In genomic region chr22:23974343-23974742, GRCh38 we compare ENCODE assay signal across 8 cellular contexts. TPM values are rescaled to one million over a fixed set of nuclear protein-coding genes. Genes with fewer than 3 reads are reported as not detected.
DNase-seq lines count a peak whose midpoint lies in the region; ATAC-seq and TF ChIP-seq lines count a peak whose summit lies in the region.
"Not testable (repeated sequence)": the region's sequence is repeated elsewhere in the genome, so short reads cannot be mapped to it uniquely, and the experiment has no call there.

DDT (minus strand) TSS chr22:23974441; CDS start chr22:23974414, 27 bp downstream.

- not testable (repeated sequence) for H4K20me1 ChIP-seq in PC-9 (ENCODE audit: insufficient read depth)

- not testable (repeated sequence) for H3K27ac Mint-ChIP-seq in naive thymus-derived CD8-positive, alpha-beta T cell

- H3K27me3 Mint-ChIP-seq in naive thymus-derived CD8-positive, alpha-beta T cell, result not testable (repeated sequence)

- H3K4me2 ChIP-seq in PC-9, result not testable (repeated sequence)

- not testable (repeated sequence) for H3K4me1 ChIP-seq in PC-9 (replicated peaks; ENCODE audit: insufficient read depth); ascending aorta
- H3K4me1 ChIP-seq in tibial nerve, result peaks cover 0 to 10% (median 0%) of the 10 kb centered on the region in 4 donors

- H3F3A ChIP-seq in PC-9 (ENCODE audit: insufficient read depth, low read depth), result not testable (repeated sequence)

- H3K9me3 Mint-ChIP-seq in naive thymus-derived CD8-positive, alpha-beta T cell, result not testable (repeated sequence)

- H3K27ac ChIP-seq in PC-9, ascending aorta, tibial nerve: not testable (repeated sequence)

- POLR2A ChIA-PET in PC-9 (lab: Charles Lee; ENCODE audit: unreplicated experiment); naive thymus-derived CD8-positive, alpha-beta T cell (lab: Charles Lee): not testable (repeated sequence)

- ATAC-seq in GM18517 (IDR thresholded peaks at IDR 0.05; ENCODE audit: unreplicated experiment) (peak; percentile 87), GM21619 (IDR thresholded peaks at IDR 0.05; ENCODE audit: unreplicated experiment) (peak; percentile 82), HG03095 (IDR thresholded peaks at IDR 0.05; ENCODE audit: unreplicated experiment) (peak; percentile 73), Right ventricle myocardium inferior (peak; percentile 96)
- peak; percentile 96 to 98 for ATAC-seq in naive thymus-derived CD8-positive, alpha-beta T cell

- TF ChIP-seq CTCF in PC-9 (conservative IDR thresholded peaks at IDR 0.05); ascending aorta (IDR thresholded peaks at IDR 0.05); tibial nerve (IDR thresholded peaks at IDR 0.05): not testable (repeated sequence)

- H3K36me3 ChIP-seq in PC-9 (ENCODE audit: low read depth), result not testable (repeated sequence)
- H3K36me3 ChIP-seq in ascending aorta (peaks cover 13 to 24% of the 10 kb centered on the region in 2 donors), tibial nerve (peaks cover 0 to 27% (median 8%) of the 10 kb centered on the region in 3 donors)

- not testable (repeated sequence) for TF ChIP-seq POLR2A in tibial nerve (IDR thresholded peaks at IDR 0.05)

- H3K4me3 Mint-ChIP-seq in naive thymus-derived CD8-positive, alpha-beta T cell, result not testable (repeated sequence)

- whole genome bisulfite sequencing in tibial nerve, 2 donors, result no CpG with 5 or more reads among the region's 29 CpGs

- not testable (repeated sequence) for H3K9me3 ChIP-seq in PC-9 (ENCODE audit: insufficient read depth, low read depth); ascending aorta; tibial nerve

- H3K4me3 ChIP-seq in PC-9, ascending aorta: not testable (repeated sequence)
- H3K4me3 ChIP-seq in tibial nerve, result peak within 1 kb of the TSS in 1 of 4 donors; percentile 19

- peaks cover 0 to 22% (median 0%) of the 10 kb centered on the region in 3 donors for H3K36me3 Mint-ChIP-seq in naive thymus-derived CD8-positive, alpha-beta T cell

- not testable (repeated sequence) for H2AFZ ChIP-seq in PC-9

- not testable (repeated sequence) for BruUV-seq in PC-9 (replicated peaks; lab: Mats Ljungman, UMichigan)

- H3K79me2 ChIP-seq in PC-9 (ENCODE audit: low read depth), result not testable (repeated sequence)

- not testable (repeated sequence) for H3K27me3 ChIP-seq in PC-9 (ENCODE audit: insufficient read depth, low read depth); ascending aorta; tibial nerve

- not testable (repeated sequence) for TF ChIP-seq EP300 in tibial nerve (IDR thresholded peaks at IDR 0.05)

- peaks cover 9 to 22% (median 21%) of the 10 kb centered on the region in 4 donors for H3K4me1 Mint-ChIP-seq in naive thymus-derived CD8-positive, alpha-beta T cell

- not testable (repeated sequence) for H3K9me2 ChIP-seq in PC-9 (ENCODE audit: insufficient read depth)

- DNase-seq in PC-9; ascending aorta (ENCODE audit: low spot score in 2 of 2); Right ventricle myocardium inferior (ENCODE audit: missing footprints); naive thymus-derived CD8-positive, alpha-beta T cell; tibial nerve (ENCODE audit: low spot score in 2 of 2): not testable (repeated sequence)

- intact Hi-C loops in PC-9 (cut with micrococcal nuclease; ENCODE audit: unreplicated experiment), result not testable (repeated sequence)
- intact Hi-C loops in ascending aorta (cut with DNase I), result loop anchor here (5.0 kb wide), 1 partner anchor 47 kb away; no protein-coding TSS in a partner anchor
- intact Hi-C loops in Right ventricle myocardium inferior (cut with DNase I), result loop anchor here (5.0 kb wide), 1 partner anchor 47 kb away; no protein-coding TSS in a partner anchor

- CTCF ChIA-PET in PC-9 (lab: Charles Lee), result interaction anchor here (0.6 kb wide), 1 partner anchor 85 kb away, joined by 3 read pairs; no protein-coding TSS in a partner anchor

RNA-seq across cellular contexts. Expression of gene DDT, which starts in this region (rescaled TPM):
- 42.0 and 67.9 TPM in 2 replicates for total RNA-seq in PC-9 (2021)
- total RNA-seq in ascending aorta, result 275 TPM
- 139 TPM for total RNA-seq in Right ventricle myocardium inferior
- 100 to 1,000 TPM in 1 of 2 experiments, 10 to 100 TPM in 1; 92.7 to 108 TPM for total RNA-seq in naive thymus-derived CD8-positive, alpha-beta T cell
- 100 to 1,000 TPM; 111 to 152 (median 133) TPM for polyA plus RNA-seq in naive thymus-derived CD8-positive, alpha-beta T cell
- 100 to 1,000 TPM; 121 to 167 (median 131) TPM for total RNA-seq in tibial nerve
